25 cellular contexts compared by ENCODE assay signal in genomic region chr2:178059111-178059510, GRCh38. TPM values are rescaled to one million over a fixed set of nuclear protein-coding genes. Genes with fewer than 3 reads are reported as not detected.
"Had no signal": no experiment of that assay in that cellular context is flagged by ENCODE, and none has a peak within 500 bp of the region (broad histone marks: within the 10 kb centered on the region; RNA-seq: fewer than 3 reads in every experiment).

No MANE protein-coding gene starts in this region.

- H3K27ac ChIP-seq: colonic mucosa, esophagus muscularis mucosa, foreskin keratinocyte, gastroesophageal sphincter, heart left ventricle, hepatocyte, left lung, lower lobe of right lung had no signal

- H3K4me3 ChIP-seq: colonic mucosa, esophagus muscularis mucosa, gastroesophageal sphincter, heart left ventricle, hepatocyte, left lung, lower lobe of right lung, mucosa of descending colon had no signal

- FAIRE-seq: endometrium, frontal cortex had no signal

- H3K27ac Mint-ChIP-seq: dendritic cell treated with granulocyte-macrophage colony-stimulating factor and Interleukin-4, amounts not matched to agents 40 ng/mL and 50 ng/mL, for 4 days; effector memory CD8-positive, alpha-beta T cell; endodermal cell; immature natural killer cell; mesothelial cell of epicardium had no signal

- H3K27me3 Mint-ChIP-seq: dendritic cell treated with granulocyte-macrophage colony-stimulating factor and Interleukin-4, amounts not matched to agents 40 ng/mL and 50 ng/mL, for 4 days had no signal

- H3K4me1 Mint-ChIP-seq: immature natural killer cell, mesothelial cell of epicardium had no signal

- H3K4me1 ChIP-seq: colonic mucosa, esophagus muscularis mucosa, foreskin keratinocyte, gastroesophageal sphincter, heart left ventricle, left lung, lower lobe of right lung had no signal

- DNase-seq: cerebellar nuclear complex; colonic mucosa; cortex of kidney; effector CD8-positive, alpha-beta T cell; effector memory CD8-positive, alpha-beta T cell; endodermal cell; heart left ventricle; hypothalamus; immature natural killer cell; islet precursor cell; left cardiac atrium; left lung; left ventricle myocardium superior; lower lobe of right lung; mesenchymal stem cell; mucosa of descending colon had no signal

- H3K36me3 ChIP-seq: colonic mucosa, esophagus muscularis mucosa, gastroesophageal sphincter, heart left ventricle, left lung, lower lobe of right lung had no signal

- H3K4me3 Mint-ChIP-seq: dendritic cell treated with granulocyte-macrophage colony-stimulating factor and Interleukin-4, amounts not matched to agents 40 ng/mL and 50 ng/mL, for 4 days; effector memory CD8-positive, alpha-beta T cell; endodermal cell; immature natural killer cell; mesothelial cell of epicardium had no signal

- H3K9me3 ChIP-seq: colonic mucosa, esophagus muscularis mucosa, gastroesophageal sphincter, heart left ventricle, left lung, lower lobe of right lung, mucosa of descending colon had no signal

- H3K27me3 ChIP-seq: colonic mucosa, esophagus muscularis mucosa, foreskin keratinocyte, hepatocyte, left lung had no signal

- H3K9me3 Mint-ChIP-seq: dendritic cell treated with granulocyte-macrophage colony-stimulating factor and Interleukin-4, amounts not matched to agents 40 ng/mL and 50 ng/mL, for 4 days; effector memory CD8-positive, alpha-beta T cell; endodermal cell; mesothelial cell of epicardium had no signal

- H3K36me3 Mint-ChIP-seq: immature natural killer cell, mesothelial cell of epicardium had no signal

- ATAC-seq: effector memory CD8-positive, alpha-beta T cell; foreskin keratinocyte; gastroesophageal sphincter; heart left ventricle; left cardiac atrium; left lung; left ventricle myocardium superior; lower lobe of right lung; mucosa of descending colon had no signal

RNA-seq across cellular contexts. Expression of gene PDE11A, which starts 13.5 kb away (rescaled TPM):
- total RNA-seq: lung microvascular endothelial cell had no signal
